ENCODE assay signal across 26 cellular contexts in the genomic region with DNA sequence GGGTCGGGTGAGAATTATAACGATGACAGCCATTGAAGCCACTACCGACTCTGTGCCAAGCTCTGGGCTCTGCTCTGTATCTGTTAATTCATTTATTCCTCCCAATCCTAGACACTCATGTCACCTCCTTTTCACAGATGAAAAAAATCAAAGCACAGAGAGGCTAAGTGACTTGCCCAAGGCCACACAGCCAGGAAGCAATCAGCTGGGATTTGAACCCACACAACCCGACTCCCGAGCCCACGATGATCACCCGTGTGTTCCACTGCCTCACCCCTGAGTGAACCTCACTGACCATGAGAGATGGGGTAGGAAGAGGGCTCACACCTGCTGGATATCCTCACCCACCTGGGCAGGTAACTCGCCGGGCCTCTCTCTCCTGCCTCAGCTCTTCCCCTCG.
"Had no signal": no experiment of that assay in that cellular context is flagged by ENCODE, and none has a peak within 500 bp of the region (broad histone marks: within the 10 kb centered on the region; RNA-seq: fewer than 3 reads in every experiment).

No MANE protein-coding gene starts in this region.

- ATAC-seq: effector memory CD8-positive, alpha-beta T cell; esophagus mucosa; gastrocnemius medialis; heart right ventricle; left cardiac atrium; left lung; left ventricle myocardium superior; lower lobe of right lung; mucosa of descending colon had no signal

- H3K9me3 ChIP-seq: colonic mucosa, gastrocnemius medialis, lower lobe of right lung, mucosa of descending colon had no signal

- H3K4me1 ChIP-seq: colonic mucosa, esophagus squamous epithelium, gastrocnemius medialis, heart right ventricle, left lung, lower lobe of right lung had no signal

- H3K36me3 ChIP-seq: colonic mucosa, esophagus squamous epithelium, gastrocnemius medialis, heart right ventricle, left lung, lower lobe of right lung had no signal

- H3K4me3 ChIP-seq: colonic mucosa, esophagus squamous epithelium, gastrocnemius medialis, heart right ventricle, left lung, lower lobe of right lung, mucosa of descending colon had no signal

- FAIRE-seq: endometrium, islet of Langerhans, keratinocyte had no signal

- H3K27ac ChIP-seq: colonic mucosa, epithelial cell of prostate, esophagus squamous epithelium, gastrocnemius medialis, heart right ventricle, left lung, lower lobe of right lung had no signal

- H3K27me3 ChIP-seq: colonic mucosa, esophagus squamous epithelium, gastrocnemius medialis, left lung had no signal

- DNase-seq: colonic mucosa; cortex of kidney; effector CD8-positive, alpha-beta T cell; effector memory CD8-positive, alpha-beta T cell; endodermal cell; erythroblast; esophagus squamous epithelium; foreskin fibroblast; foreskin melanocyte; gastrocnemius medialis; glutamatergic neuron; head of caudate nucleus; heart right ventricle; hippocampal formation; left cardiac atrium; left lung; left ventricle myocardium superior; lower lobe of right lung; mesenchymal stem cell; mucosa of descending colon; naive B cell had no signal
